ENCODE assay signal across 8 cellular contexts in the genomic region with DNA sequence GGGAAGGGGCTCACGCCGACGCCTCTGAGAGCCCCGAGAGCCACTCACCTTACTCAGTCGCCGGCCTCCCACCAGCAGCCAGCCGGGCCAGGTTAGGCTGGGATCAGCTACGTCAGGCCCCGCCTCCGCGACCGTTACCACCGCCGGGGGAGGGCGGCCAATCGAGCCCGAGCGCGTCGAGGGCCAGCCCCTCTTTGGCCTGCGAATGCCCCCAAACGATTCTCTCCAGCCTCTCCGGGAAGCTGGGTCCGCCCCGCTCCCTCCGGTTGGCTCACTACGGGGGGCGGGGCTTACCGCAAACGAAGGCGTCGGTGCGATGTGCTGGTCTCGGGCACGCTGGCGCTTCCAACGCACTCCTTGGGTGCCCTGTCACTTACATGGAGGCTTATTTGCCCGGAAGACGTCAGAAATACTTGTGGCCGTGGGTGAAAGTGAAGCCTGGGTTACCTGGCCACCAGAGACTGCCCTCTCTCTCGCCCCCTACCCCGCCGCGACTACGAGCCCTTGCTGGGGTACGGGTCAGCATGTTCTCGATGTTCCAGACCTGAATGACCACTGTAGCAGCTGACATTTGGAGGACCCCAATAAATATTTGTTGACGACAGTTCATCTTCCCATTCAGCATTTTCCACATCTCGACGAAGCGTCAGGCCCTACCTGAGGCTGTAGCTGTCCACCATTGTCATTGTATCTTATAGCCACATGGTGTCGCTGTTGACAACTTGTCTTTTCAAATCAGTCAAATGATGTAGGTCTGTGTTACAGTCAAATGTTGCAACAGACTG. TPM values are rescaled to one million over a fixed set of nuclear protein-coding genes. Genes with fewer than 3 reads are reported as not detected.
DNase-seq lines count a peak whose midpoint lies in the region; ATAC-seq and TF ChIP-seq lines count a peak whose summit lies in the region.

A gene with protein sequence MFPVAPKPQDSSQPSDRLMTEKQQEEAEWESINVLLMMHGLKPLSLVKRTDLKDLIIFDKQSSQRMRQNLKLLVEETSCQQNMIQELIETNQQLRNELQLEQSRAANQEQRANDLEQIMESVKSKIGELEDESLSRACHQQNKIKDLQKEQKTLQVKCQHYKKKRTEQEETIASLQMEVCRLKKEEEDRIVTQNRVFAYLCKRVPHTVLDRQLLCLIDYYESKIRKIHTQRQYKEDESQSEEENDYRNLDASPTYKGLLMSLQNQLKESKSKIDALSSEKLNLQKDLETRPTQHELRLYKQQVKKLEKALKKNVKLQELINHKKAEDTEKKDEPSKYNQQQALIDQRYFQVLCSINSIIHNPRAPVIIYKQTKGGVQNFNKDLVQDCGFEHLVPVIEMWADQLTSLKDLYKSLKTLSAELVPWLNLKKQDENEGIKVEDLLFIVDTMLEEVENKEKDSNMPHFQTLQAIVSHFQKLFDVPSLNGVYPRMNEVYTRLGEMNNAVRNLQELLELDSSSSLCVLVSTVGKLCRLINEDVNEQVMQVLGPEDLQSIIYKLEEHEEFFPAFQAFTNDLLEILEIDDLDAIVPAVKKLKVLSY (minus strand): TSS at position 111 of the 785 bp plus-strand sequence. CDS start 21,333 bp downstream, outside the sequence.

- ATAC-seq in GM18499 (IDR thresholded peaks at IDR 0.05; ENCODE audit: insufficient read depth, unreplicated experiment) (peak; percentile 81), HG02885 (IDR thresholded peaks at IDR 0.05; ENCODE audit: poor library complexity, unreplicated experiment) (peak; percentile 87)

- H3K27ac ChIP-seq in SJSA1 = peak within 1 kb of the TSS; percentile 59
- H3K27ac ChIP-seq in skeletal muscle tissue (ENCODE audit: low read depth, low read length) = peak within 1 kb of the TSS; percentile 83

- DNase-seq in SJSA1 (ENCODE audit: low read depth in 1 of 2, low spot score in 2 of 2) (peak; percentile 93 to 94), astrocyte of the spinal cord (ENCODE audit: low read depth, low spot score) (peak; percentile 95), NCI-H2171 treated with DMSO at 0.1 percent for 48 hours (lab: John Stamatoyannopoulos, UW) (no peak), NCI-H146 (lab: John Stamatoyannopoulos, UW) (no peak)

- no peaks in the 10 kb centered on the region for H3K4me1 ChIP-seq in SJSA1 (replicated peaks)
- H3K4me1 ChIP-seq in skeletal muscle tissue (ENCODE audit: control insufficient read depth in 3 of 3, insufficient read depth in 3 of 3, low read length in 3 of 3) = peaks cover 4 to 11% (median 5%) of the 10 kb centered on the region in 3 donors

- peaks cover 3% of the 10 kb centered on the region; the same call in 1 of the 2 replicates for H3K36me3 ChIP-seq in SJSA1
- no peaks in the 10 kb centered on the region for H3K36me3 ChIP-seq in skeletal muscle tissue (ENCODE audit: control insufficient read depth in 3 of 3, insufficient read depth in 3 of 3, low read length in 3 of 3)

- peak; percentile 79 for TF ChIP-seq CTCF in astrocyte of the spinal cord (IDR thresholded peaks at IDR 0.05; ENCODE audit: low read depth, low read length)

- H3K9ac ChIP-seq in skeletal muscle tissue (ENCODE audit: low read depth in 1 of 3, low read length in 3 of 3) = peak within 1 kb of the TSS; percentile 94 to 99 (median 98)

- H3K27me3 ChIP-seq in SJSA1 (replicated peaks) = no peaks in the 10 kb centered on the region
- no peaks in the 10 kb centered on the region for H3K27me3 ChIP-seq in skeletal muscle tissue (ENCODE audit: control insufficient read depth in 3 of 3, insufficient read depth in 3 of 3, low read length in 3 of 3)

- H3K9me3 ChIP-seq in SJSA1 (replicated peaks) = no peaks in the 10 kb centered on the region
- no peaks in the 10 kb centered on the region for H3K9me3 ChIP-seq in skeletal muscle tissue (ENCODE audit: control insufficient read depth in 3 of 3, low read length in 3 of 3)

- in situ Hi-C loops in astrocyte of the spinal cord (cut with HindIII; ENCODE audit: low sequenced_read_pairs) = no loop called here

- H3K4me3 ChIP-seq in SJSA1 = peak within 1 kb of the TSS; percentile 59
- peak within 1 kb of the TSS; percentile 85 for H3K4me3 ChIP-seq in astrocyte of the spinal cord (ENCODE audit: low read depth, low read length)
- H3K4me3 ChIP-seq in iPS-11a (ENCODE audit: low read depth, low read length) = peak within 1 kb of the TSS; percentile 81
- peak within 1 kb of the TSS; percentile 68 to 97 (median 96) for H3K4me3 ChIP-seq in skeletal muscle tissue (ENCODE audit: low read length in 3 of 3)

RNA-seq across cellular contexts. Expression of the gene that starts here (rescaled TPM):
- total RNA-seq in SJSA1 (2014; rRNA removed; shearing (Covaris generic)) = 11.8 and 22.3 TPM in 2 replicates
- 64.7 TPM for total RNA-seq in skeletal muscle tissue

Comparison
In these comparisons a context has a peak if more than half of its experiments do, and no peak if none do; other contexts are left out.
1. DNase-seq: peak in SJSA1 (2 of 2) and astrocyte of the spinal cord (single experiment); none in NCI-H2171 treated with DMSO at 0.1 percent for 48 hours (single experiment) and NCI-H146 (single experiment).
2. Peak in every context shown above with its lines, with median percentiles within 50 percentile points of each other: H3K4me3 ChIP-seq.